1 cellular context compared by ENCODE assay signal in the genomic region with DNA sequence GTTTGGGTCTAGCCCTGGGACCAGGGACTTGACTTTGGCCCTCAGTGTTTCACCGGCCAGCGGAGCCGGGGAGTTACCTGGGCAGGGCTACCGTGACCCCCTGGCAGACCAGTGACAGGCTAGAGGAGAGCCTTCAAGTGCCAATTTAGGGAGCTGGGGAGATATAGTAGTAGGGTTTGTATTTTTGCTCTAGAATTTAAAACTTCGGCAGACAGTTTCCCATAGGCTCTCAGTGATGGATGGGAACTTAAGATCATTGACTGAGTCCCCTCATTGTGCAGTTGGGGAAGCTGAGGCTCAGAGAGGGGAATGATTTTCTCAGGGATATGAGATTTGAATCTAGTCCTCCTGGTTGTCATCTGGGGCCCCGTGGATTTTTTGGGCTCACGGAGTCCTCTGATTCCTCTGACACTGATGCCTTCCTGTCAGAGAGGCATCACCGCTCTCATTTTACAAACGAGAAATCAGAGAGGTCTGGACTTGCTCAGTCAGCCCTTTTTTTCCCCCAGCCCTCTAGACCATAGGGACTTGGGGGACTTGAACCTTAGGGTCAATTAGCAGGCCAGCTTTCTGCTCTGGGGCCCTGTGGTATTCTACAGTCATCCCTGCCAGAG.
TF ChIP-seq lines count a peak whose summit lies in the region.

No MANE protein-coding gene starts in this region.

TF ChIP-seq in SK-N-SH, 30 proteins besides CTCF, POLR2A, EP300 and RAD21:
- TF ChIP-seq, protein P1, sequence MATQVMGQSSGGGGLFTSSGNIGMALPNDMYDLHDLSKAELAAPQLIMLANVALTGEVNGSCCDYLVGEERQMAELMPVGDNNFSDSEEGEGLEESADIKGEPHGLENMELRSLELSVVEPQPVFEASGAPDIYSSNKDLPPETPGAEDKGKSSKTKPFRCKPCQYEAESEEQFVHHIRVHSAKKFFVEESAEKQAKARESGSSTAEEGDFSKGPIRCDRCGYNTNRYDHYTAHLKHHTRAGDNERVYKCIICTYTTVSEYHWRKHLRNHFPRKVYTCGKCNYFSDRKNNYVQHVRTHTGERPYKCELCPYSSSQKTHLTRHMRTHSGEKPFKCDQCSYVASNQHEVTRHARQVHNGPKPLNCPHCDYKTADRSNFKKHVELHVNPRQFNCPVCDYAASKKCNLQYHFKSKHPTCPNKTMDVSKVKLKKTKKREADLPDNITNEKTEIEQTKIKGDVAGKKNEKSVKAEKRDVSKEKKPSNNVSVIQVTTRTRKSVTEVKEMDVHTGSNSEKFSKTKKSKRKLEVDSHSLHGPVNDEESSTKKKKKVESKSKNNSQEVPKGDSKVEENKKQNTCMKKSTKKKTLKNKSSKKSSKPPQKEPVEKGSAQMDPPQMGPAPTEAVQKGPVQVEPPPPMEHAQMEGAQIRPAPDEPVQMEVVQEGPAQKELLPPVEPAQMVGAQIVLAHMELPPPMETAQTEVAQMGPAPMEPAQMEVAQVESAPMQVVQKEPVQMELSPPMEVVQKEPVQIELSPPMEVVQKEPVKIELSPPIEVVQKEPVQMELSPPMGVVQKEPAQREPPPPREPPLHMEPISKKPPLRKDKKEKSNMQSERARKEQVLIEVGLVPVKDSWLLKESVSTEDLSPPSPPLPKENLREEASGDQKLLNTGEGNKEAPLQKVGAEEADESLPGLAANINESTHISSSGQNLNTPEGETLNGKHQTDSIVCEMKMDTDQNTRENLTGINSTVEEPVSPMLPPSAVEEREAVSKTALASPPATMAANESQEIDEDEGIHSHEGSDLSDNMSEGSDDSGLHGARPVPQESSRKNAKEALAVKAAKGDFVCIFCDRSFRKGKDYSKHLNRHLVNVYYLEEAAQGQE (IDR thresholded peaks at IDR 0.05; ENCODE audit: low read depth, low read length): no peak
- TF ChIP-seq RCOR1 (IDR thresholded peaks at IDR 0.05; ENCODE audit: low read length) (no peak), TCF12 (IDR thresholded peaks at IDR 0.05) (no peak), NFIC (IDR thresholded peaks at IDR 0.05; ENCODE audit: borderline replicate concordance) (no peak), SMC3 (IDR thresholded peaks at IDR 0.05; ENCODE audit: low read depth, low read length) (no peak), JUND (IDR thresholded peaks at IDR 0.05) (no peak), SIN3A (IDR thresholded peaks at IDR 0.05; ENCODE audit: borderline replicate concordance, low read depth, low read length) (no peak), YY1 (IDR thresholded peaks at IDR 0.05; ENCODE audit: low read depth) (no peak), FOXJ3 (CRISPR knock-in tag; IDR thresholded peaks at IDR 0.05) (no peak), GATA2 (CRISPR knock-in tag; IDR thresholded peaks at IDR 0.05) (no peak), USF1 (IDR thresholded peaks at IDR 0.05; ENCODE audit: borderline replicate concordance, low read depth) (no peak), GABPA (IDR thresholded peaks at IDR 0.05; ENCODE audit: low read depth) (no peak), PBX3 (IDR thresholded peaks at IDR 0.05) (no peak), ELF1 (IDR thresholded peaks at IDR 0.05) (no peak), FOXM1 (IDR thresholded peaks at IDR 0.05; ENCODE audit: low read depth) (no peak), MEF2A (IDR thresholded peaks at IDR 0.05; ENCODE audit: borderline replicate concordance, low read depth) (no peak), FOSL2 (IDR thresholded peaks at IDR 0.05; ENCODE audit: borderline replicate concordance, low read depth) (no peak)
- TF ChIP-seq, protein P2, sequence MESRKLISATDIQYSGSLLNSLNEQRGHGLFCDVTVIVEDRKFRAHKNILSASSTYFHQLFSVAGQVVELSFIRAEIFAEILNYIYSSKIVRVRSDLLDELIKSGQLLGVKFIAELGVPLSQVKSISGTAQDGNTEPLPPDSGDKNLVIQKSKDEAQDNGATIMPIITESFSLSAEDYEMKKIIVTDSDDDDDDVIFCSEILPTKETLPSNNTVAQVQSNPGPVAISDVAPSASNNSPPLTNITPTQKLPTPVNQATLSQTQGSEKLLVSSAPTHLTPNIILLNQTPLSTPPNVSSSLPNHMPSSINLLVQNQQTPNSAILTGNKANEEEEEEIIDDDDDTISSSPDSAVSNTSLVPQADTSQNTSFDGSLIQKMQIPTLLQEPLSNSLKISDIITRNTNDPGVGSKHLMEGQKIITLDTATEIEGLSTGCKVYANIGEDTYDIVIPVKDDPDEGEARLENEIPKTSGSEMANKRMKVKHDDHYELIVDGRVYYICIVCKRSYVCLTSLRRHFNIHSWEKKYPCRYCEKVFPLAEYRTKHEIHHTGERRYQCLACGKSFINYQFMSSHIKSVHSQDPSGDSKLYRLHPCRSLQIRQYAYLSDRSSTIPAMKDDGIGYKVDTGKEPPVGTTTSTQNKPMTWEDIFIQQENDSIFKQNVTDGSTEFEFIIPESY (IDR thresholded peaks at IDR 0.05; ENCODE audit: borderline replicate concordance, low read depth): no peak
- TF ChIP-seq, protein P3, sequence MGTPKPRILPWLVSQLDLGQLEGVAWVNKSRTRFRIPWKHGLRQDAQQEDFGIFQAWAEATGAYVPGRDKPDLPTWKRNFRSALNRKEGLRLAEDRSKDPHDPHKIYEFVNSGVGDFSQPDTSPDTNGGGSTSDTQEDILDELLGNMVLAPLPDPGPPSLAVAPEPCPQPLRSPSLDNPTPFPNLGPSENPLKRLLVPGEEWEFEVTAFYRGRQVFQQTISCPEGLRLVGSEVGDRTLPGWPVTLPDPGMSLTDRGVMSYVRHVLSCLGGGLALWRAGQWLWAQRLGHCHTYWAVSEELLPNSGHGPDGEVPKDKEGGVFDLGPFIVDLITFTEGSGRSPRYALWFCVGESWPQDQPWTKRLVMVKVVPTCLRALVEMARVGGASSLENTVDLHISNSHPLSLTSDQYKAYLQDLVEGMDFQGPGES (IDR thresholded peaks at IDR 0.05; ENCODE audit: low read depth, low read length): no peak
